Comparison of ENCODE assay signal across 8 cellular contexts in the genomic region with DNA sequence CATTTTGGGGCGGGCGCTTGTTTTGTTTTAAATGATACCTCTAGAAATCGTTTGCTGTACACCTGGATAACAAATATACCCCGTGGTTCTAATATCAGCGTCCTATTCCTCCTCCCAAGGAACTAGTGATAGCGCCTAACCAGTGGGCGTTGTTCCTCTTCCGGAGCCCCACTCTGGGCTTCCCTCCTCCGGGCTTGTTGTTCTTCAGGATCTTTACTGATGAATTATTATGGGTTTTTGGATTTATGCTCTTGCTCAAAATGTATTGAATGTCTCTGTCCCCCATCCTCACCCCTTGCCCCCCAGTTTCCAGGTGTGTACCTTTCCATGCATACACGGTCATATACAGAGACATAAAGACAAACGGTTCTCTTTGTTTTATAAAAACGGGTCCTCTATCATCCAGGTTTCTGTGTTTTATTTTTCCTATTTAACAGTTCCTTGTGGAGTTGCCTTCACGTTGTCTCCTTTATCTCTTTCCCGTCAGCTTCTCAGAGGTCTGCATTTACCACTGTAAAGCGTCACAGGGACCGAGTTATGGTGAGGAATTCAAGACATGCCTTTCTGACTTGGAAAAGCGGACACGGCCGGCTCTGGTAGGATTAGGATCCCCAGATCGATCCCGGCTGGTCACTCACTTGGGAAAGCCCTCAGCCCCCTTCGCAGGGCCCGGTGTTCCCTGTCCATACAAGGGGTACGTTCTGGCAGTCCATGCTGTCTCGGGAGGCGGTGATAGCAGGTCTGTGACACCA. TPM values are rescaled to one million over a fixed set of nuclear protein-coding genes. Genes with fewer than 3 reads are reported as not detected.
DNase-seq lines count a peak whose midpoint lies in the region; ATAC-seq, FAIRE-seq and TF ChIP-seq lines count a peak whose summit lies in the region.

No MANE protein-coding gene starts in this region.

- no peak overlapping the region for H4K5ac ChIP-seq in mesendoderm (ENCODE audit: low read length)

- H3K36me3 ChIP-seq in breast epithelium: no peaks in the 10 kb centered on the region
- no peaks in the 10 kb centered on the region for H3K36me3 ChIP-seq in mesendoderm (ENCODE audit: control insufficient read depth, insufficient read depth, low read length)
- no peaks in the 10 kb centered on the region for H3K36me3 ChIP-seq in urinary bladder (ENCODE audit: insufficient read depth)

- peak overlapping the region; percentile 85 to 94 for H3K27ac ChIP-seq in breast epithelium
- peak overlapping the region; percentile 20 for H3K27ac ChIP-seq in mesendoderm (ENCODE audit: low read depth, low read length)
- H3K27ac ChIP-seq in urinary bladder (ENCODE audit: low read depth): peak overlapping the region; percentile 46

- H3K4me3 ChIP-seq in breast epithelium: peak overlapping the region; percentile 78 to 88 (median 82)
- peak overlapping the region; percentile 37 for H3K4me3 ChIP-seq in mesendoderm (ENCODE audit: low read length)
- peak overlapping the region; percentile 64 for H3K4me3 ChIP-seq in urinary bladder (ENCODE audit: low read depth, low read length)

- H2BK120ac ChIP-seq in mesendoderm (ENCODE audit: low read depth, low read length): peak overlapping the region; percentile 11

- peak overlapping the region; percentile 30 for H3K18ac ChIP-seq in mesendoderm (ENCODE audit: low read length)

- H3K4me1 ChIP-seq in breast epithelium (peaks cover 0 to 18% of the 10 kb centered on the region in 2 donors), mesendoderm (ENCODE audit: control insufficient read depth, low read depth, low read length) (peaks cover 29% of the 10 kb centered on the region), urinary bladder (ENCODE audit: insufficient read depth) (no peaks in the 10 kb centered on the region)

- peak overlapping the region; percentile 48 for H2BK15ac ChIP-seq in mesendoderm (replicated peaks; ENCODE audit: low read depth)

- H2AK5ac ChIP-seq in mesendoderm (ENCODE audit: low read length): no peak overlapping the region

- DNase-seq in Right ventricle myocardium inferior (ENCODE audit: missing footprints) (no peak), cardiac septum (ENCODE audit: low spot score) (no peak), breast epithelium (ENCODE audit: low spot score in 2 of 2) (no peak), mesendoderm (peak; percentile 88), NCI-H2107 treated with DMSO at 0.1 percent for 48 hours (lab: John Stamatoyannopoulos, UW; ENCODE audit: unreplicated experiment) (no peak), HTR-8/SVneo (ENCODE audit: insufficient read length, low spot score) (no peak)

- no peak overlapping the region for H4K8ac ChIP-seq in mesendoderm (ENCODE audit: low read depth, low read length)

- WGBS in mesendoderm (ENCODE audit: extremely low coverage, insufficient coverage, low lambda C conversion rate): no CpG with 5 or more reads among the region's 26 CpGs
- 25% methylated on average over 26 of the region's 26 CpGs for WGBS in urinary bladder

- peaks cover 5% of the 10 kb centered on the region for H3K79me1 ChIP-seq in mesendoderm (ENCODE audit: low read length)

- H3K9me3 ChIP-seq in breast epithelium: no peaks in the 10 kb centered on the region

- H3K56ac ChIP-seq in mesendoderm (ENCODE audit: low read length): peak overlapping the region; percentile 91

- H3K9ac ChIP-seq in mesendoderm (ENCODE audit: low read length): peak overlapping the region; percentile 77

- peaks cover 16% of the 10 kb centered on the region for H3K79me2 ChIP-seq in mesendoderm (ENCODE audit: control insufficient read depth, insufficient read depth, low read length)

- intact Hi-C loops in Right ventricle myocardium inferior (cut with DNase I) (no loop called here), cardiac septum (cut with DNase I) (no loop called here), breast epithelium (cut with DNase I; ENCODE audit: low total_unique reads) (no loop called here)

- FAIRE-seq in HTR-8/SVneo (lab: Jason Lieb, UNC): no peak

- H3K4ac ChIP-seq in mesendoderm (ENCODE audit: low read depth, low read length): no peak overlapping the region

- H3K4me2 ChIP-seq in mesendoderm (ENCODE audit: low read length): peak overlapping the region; percentile 91

- TF ChIP-seq POLR2A in breast epithelium (IDR thresholded peaks at IDR 0.05): no peak

- H2BK5ac ChIP-seq in mesendoderm (ENCODE audit: low read length): peak overlapping the region; percentile 76

- ATAC-seq in Right ventricle myocardium inferior (peak; percentile 3), GM19455 (IDR thresholded peaks at IDR 0.05; ENCODE audit: unreplicated experiment) (no peak)

- no peak for TF ChIP-seq CTCF in breast epithelium (IDR thresholded peaks at IDR 0.05)

- no peak overlapping the region for H3K23ac ChIP-seq in mesendoderm (ENCODE audit: low read length)

- H3K27me3 ChIP-seq in breast epithelium (no peaks in the 10 kb centered on the region), mesendoderm (ENCODE audit: insufficient read depth, low read length, poor library complexity) (no peaks in the 10 kb centered on the region)

RNA-seq across cellular contexts. Expression of a gene that starts 0.7 kb away (rescaled TPM):
- total RNA-seq in Right ventricle myocardium inferior: 19.6 TPM
- 22.5 TPM for total RNA-seq in cardiac septum
- total RNA-seq in breast epithelium: 10 to 100 TPM; 18.7 to 31.5 (median 30.3) TPM
- polyA plus RNA-seq in mesendoderm (2013, experiment 1 of 2): 20.7 TPM
- 21.8 TPM for polyA plus RNA-seq in mesendoderm (2013, experiment 2 of 2)
- 30.6 TPM for total RNA-seq in urinary bladder
- 74.5 TPM for polyA plus RNA-seq in urinary bladder

Comparison
In these comparisons a context has a peak if more than half of its experiments do, and no peak if none do; other contexts are left out.
1. H3K27ac ChIP-seq: peak in every context shown above with its lines; median percentile 90 in breast epithelium; 46 in urinary bladder; 20 in mesendoderm.